Comparison of ENCODE assay signal across 17 cellular contexts in genomic region chr12:54438506-54438905, GRCh38. TPM values are rescaled to one million over a fixed set of nuclear protein-coding genes. Genes with fewer than 3 reads are reported as not detected.
DNase-seq lines count a peak whose midpoint lies in the region; ATAC-seq, FAIRE-seq and TF ChIP-seq lines count a peak whose summit lies in the region.
"Had no signal": no experiment of that assay in that cellular context is flagged by ENCODE, and none has a peak within 500 bp of the region (broad histone marks: within the 10 kb centered on the region; RNA-seq: fewer than 3 reads in every experiment).

No MANE protein-coding gene starts in this region.

- H2BK120ac ChIP-seq in mesendoderm (ENCODE audit: low read depth, low read length) = no peak overlapping the region

- WGBS in K562 (ENCODE audit: insufficient coverage, low coverage, missing lambda C conversion rate) = 7% methylated on average over 1 of the region's 1 CpG
- WGBS in mesendoderm (ENCODE audit: extremely low coverage, insufficient coverage, low lambda C conversion rate) = no CpG with 5 or more reads among the region's 1 CpG
- 75% methylated on average over 1 of the region's 1 CpG for WGBS in thyroid gland, 2 donors
- WGBS in body of pancreas, 2 donors = 70 to 75% methylated on average over 1 of the region's 1 CpG

- H3K4ac ChIP-seq in mesendoderm (ENCODE audit: low read depth, low read length) = no peak overlapping the region

- no peak for TF ChIP-seq RAD21 in K562 (CRISPR knock-in tag; conservative IDR thresholded peaks at IDR 0.05 in 1 of 2, IDR thresholded peaks at IDR 0.05 in 1 of 2)

- peak overlapping the region; percentile 27 for H2BK5ac ChIP-seq in mesendoderm (ENCODE audit: low read length)

- TF ChIP-seq POLR2A in GM12892 (IDR thresholded peaks at IDR 0.05; ENCODE audit: low read depth, low read length) (no peak), K562 (conservative IDR thresholded peaks at IDR 0.05) (no peak), thyroid gland (IDR thresholded peaks at IDR 0.05) (no peak), body of pancreas (IDR thresholded peaks at IDR 0.05) (no peak)

- H2BK15ac ChIP-seq in mesendoderm (replicated peaks; ENCODE audit: low read depth) = peak overlapping the region; percentile 46

- no TSS peak for BruUV-seq in K562 (replicated peaks; lab: Mats Ljungman, UMichigan)

- H4K8ac ChIP-seq in mesendoderm (ENCODE audit: low read depth, low read length) = no peak overlapping the region

- peak overlapping the region; percentile 50 for H3K56ac ChIP-seq in mesendoderm (ENCODE audit: low read length)

- peak overlapping the region; percentile 1 for H2AK5ac ChIP-seq in mesendoderm (ENCODE audit: low read length)

- no peaks in the 10 kb centered on the region for H3K9me3 ChIP-seq in K562 (replicated peaks; ENCODE audit: control insufficient read depth, insufficient read depth, low read depth, low read length)
- H3K9me3 ChIP-seq in thyroid gland = no peaks in the 10 kb centered on the region
- H3K9me3 ChIP-seq in body of pancreas = no peaks in the 10 kb centered on the region

- intact Hi-C loops in K562 (cut with micrococcal nuclease) = loop anchor here (5.0 kb wide), 1 partner anchor 216 kb away; no protein-coding TSS in a partner anchor
- intact Hi-C loops in thyroid gland (cut with DNase I) = loop anchor here (2.0 kb wide), 1 partner anchor 38 kb away; no protein-coding TSS in a partner anchor
- intact Hi-C loops in body of pancreas (cut with DNase I) = loop anchor here (5.0 kb wide), 1 partner anchor 36 kb away; no protein-coding TSS in a partner anchor

- H3K9me1 ChIP-seq in K562 (ENCODE audit: control insufficient read depth, insufficient read depth, low read length) = no peaks in the 10 kb centered on the region

- no peaks in the 10 kb centered on the region for H4K20me1 ChIP-seq in K562 (replicated peaks; ENCODE audit: control insufficient read depth, insufficient read depth, low read length)

- TF ChIP-seq EP300 in K562 (IDR thresholded peaks at IDR 0.05; ENCODE audit: low read length) = no peak

- no peaks in the 10 kb centered on the region for H3K79me1 ChIP-seq in mesendoderm (ENCODE audit: low read length)

- H3K18ac ChIP-seq in mesendoderm (ENCODE audit: low read length) = no peak overlapping the region

- POLR2A ChIA-PET in K562 (lab: Yijun Ruan, JAX) = interaction anchor here (0.6 to 3.7 kb wide), 9 partner anchors 11 to 377 kb away, joined by 3 to 16 read pairs (median 7); no protein-coding TSS in a partner anchor

- in situ Hi-C loops in K562 (cut with MboI) = no loop called here

- H3K4me2 ChIP-seq in K562 (ENCODE audit: insufficient read depth, low read length) (no peak overlapping the region), mesendoderm (ENCODE audit: low read length) (no peak overlapping the region)

- no peaks in the 10 kb centered on the region for H3K79me2 ChIP-seq in K562 (ENCODE audit: control insufficient read depth, insufficient read depth, low read length)
- no peaks in the 10 kb centered on the region for H3K79me2 ChIP-seq in mesendoderm (ENCODE audit: control insufficient read depth, insufficient read depth, low read length)

- no peak for ATAC-seq in K562
- ATAC-seq in body of pancreas = no peak
- ATAC-seq in HG02885 (IDR thresholded peaks at IDR 0.05; ENCODE audit: poor library complexity, unreplicated experiment) = no peak
- ATAC-seq: HepG2 had no signal

- H3K4me3 ChIP-seq in K562 (no peak overlapping the region), mesendoderm (ENCODE audit: low read length) (no peak overlapping the region), thyroid gland (replicated peaks in 1 of 3) (no peak overlapping the region), body of pancreas (no peak overlapping the region)

- H3K27ac ChIP-seq in K562 (ENCODE audit: extremely low read depth, low read depth, low read length) = no peak overlapping the region
- no peak overlapping the region for H3K27ac ChIP-seq in mesendoderm (ENCODE audit: low read depth, low read length)
- peak overlapping the region in 2 of 3 donors; percentile 72 to 75 for H3K27ac ChIP-seq in thyroid gland
- H3K27ac ChIP-seq in body of pancreas = no peak overlapping the region

- H2AFZ ChIP-seq in K562 (ENCODE audit: low read depth, low read length) = no peak overlapping the region

- no peak overlapping the region for H4K5ac ChIP-seq in mesendoderm (ENCODE audit: low read length)

- H3K9ac ChIP-seq in K562 (ENCODE audit: insufficient read depth in 1 of 2, low read depth in 2 of 2, low read length in 2 of 2) (no peak overlapping the region), mesendoderm (ENCODE audit: low read length) (no peak overlapping the region)

- TF ChIP-seq CTCF in K562 (IDR thresholded peaks at IDR 0.05 in 2 of 3, conservative IDR thresholded peaks at IDR 0.05 in 1 of 3; ENCODE audit: insufficient read depth in 2 of 3, low read depth in 1 of 3, low read length in 3 of 3) = no peak
- no peak for TF ChIP-seq CTCF in thyroid gland (IDR thresholded peaks at IDR 0.05)
- TF ChIP-seq CTCF in body of pancreas (IDR thresholded peaks at IDR 0.05) = no peak

- H3K27me3 ChIP-seq in K562 (ENCODE audit: control insufficient read depth in 2 of 2, insufficient read depth in 2 of 2, low read length in 2 of 2) = no peaks in the 10 kb centered on the region
- H3K27me3 ChIP-seq in mesendoderm (ENCODE audit: insufficient read depth, low read length, poor library complexity) = no peaks in the 10 kb centered on the region
- no peaks in the 10 kb centered on the region for H3K27me3 ChIP-seq in thyroid gland
- no peaks in the 10 kb centered on the region for H3K27me3 ChIP-seq in body of pancreas

- DNase-seq in GM12892 (ENCODE audit: insufficient read length) = no peak
- no peak for DNase-seq in K562 (ENCODE audit: extremely low read depth in 1 of 4, low spot score in 3 of 4)
- no peak for DNase-seq in mesendoderm
- no peak for DNase-seq in thyroid gland
- no peak for DNase-seq in body of pancreas
- DNase-seq in UCSD-AML1 (lab: John Stamatoyannopoulos, UW; ENCODE audit: unreplicated experiment) = no peak
- DNase-seq: Calu3; CD4-positive, alpha-beta T cell; DMS 273 treated with DMSO at 0.1 percent for 48 hours; HCEC 1CT; HFFc6 had no signal

- CTCF ChIA-PET in K562 (lab: Yijun Ruan, JAX; ENCODE audit: low intra/inter-chr PET ratio) = interaction anchor here (1.0 to 2.9 kb wide), 5 partner anchors 34 to 88 kb away, joined by 3 to 58 read pairs (median 4); no protein-coding TSS in a partner anchor

- H3K36me3 ChIP-seq in K562 (ENCODE audit: control insufficient read depth, insufficient read depth, low read length) = no peaks in the 10 kb centered on the region
- H3K36me3 ChIP-seq in mesendoderm (ENCODE audit: control insufficient read depth, insufficient read depth, low read length) = no peaks in the 10 kb centered on the region
- H3K36me3 ChIP-seq in thyroid gland = no peaks in the 10 kb centered on the region
- no peaks in the 10 kb centered on the region for H3K36me3 ChIP-seq in body of pancreas (replicated peaks in 1 of 2; ENCODE audit: insufficient read depth in 1 of 2, low read depth in 2 of 2)

- H3K23ac ChIP-seq in mesendoderm (ENCODE audit: low read length) = no peak overlapping the region

- peaks cover 0 to 14% of the 10 kb centered on the region in 2 experiments; a peak in 3 of 5 replicates for H3K4me1 ChIP-seq in K562 (replicated peaks in 1 of 2; ENCODE audit: control insufficient read depth in 2 of 2, insufficient read depth in 2 of 2, low read length in 2 of 2)
- peaks cover 6% of the 10 kb centered on the region for H3K4me1 ChIP-seq in mesendoderm (ENCODE audit: control insufficient read depth, low read depth, low read length)
- peaks cover 18 to 25% of the 10 kb centered on the region in 2 donors for H3K4me1 ChIP-seq in thyroid gland
- peaks cover 7% of the 10 kb centered on the region for H3K4me1 ChIP-seq in body of pancreas

- FAIRE-seq in GM12892 (lab: Jason Lieb, UNC) (peak; percentile 38), K562 (lab: Jason Lieb, UNC) (no peak)
- FAIRE-seq: A204.1, HepG2, HTR-8/SVneo had no signal

RNA-seq across cellular contexts. Expression of gene ITGA5, which starts 19.4 kb away (rescaled TPM):
- 1.8 TPM for polyA plus RNA-seq in GM12892 (2012; ENCODE audit: missing spikeins)
- 326 and 672 TPM in 2 replicates for total RNA-seq in K562 (2011; cell fraction: chromatin; rRNA removed; ENCODE audit: low replicate concordance)
- 425 and 592 TPM in 2 replicates for total RNA-seq in K562 (2011; cell fraction: nucleolus; rRNA removed)
- total RNA-seq in K562 (2011; cell fraction: nucleoplasm; rRNA removed) = 368 and 393 TPM in 2 replicates
- 47.4 and 59.0 TPM in 2 replicates for total RNA-seq in K562 (2014; rRNA removed)
- 41.7 and 49.0 TPM in 2 replicates for total RNA-seq in K562 (2014; rRNA removed; fragmentation: Illumina TruSeq; extraction: Trizol)
- total RNA-seq in K562 (2015; rRNA removed; fragmentation: Illumina TruSeq; extraction: Trizol) = 33.7 and 34.5 TPM in 2 replicates
- 71.0 and 75.2 TPM in 2 replicates for total RNA-seq in K562 (2021)
- 55.5 and 114 TPM in 2 replicates for polyA plus RNA-seq in K562 (2011; rRNA removed)
- 44.7 and 52.4 TPM in 2 replicates for polyA plus RNA-seq in K562 (2011; cell fraction: cytosol; rRNA removed)
- polyA plus RNA-seq in K562 (2011; cell fraction: nucleus; rRNA removed) = 273 and 364 TPM in 2 replicates
- polyA plus RNA-seq in K562 (2012) = 58.8 and 103 TPM in 2 replicates
- 82.1 and 82.8 TPM in 2 replicates for polyA plus RNA-seq in K562 (2014; fragmentation: Illumina TruSeq; extraction: Trizol)
- 1 to 10 TPM; 9.1 to 9.2 TPM for polyA plus RNA-seq in K562 (2014; fragmentation: Nextera tagmentation; extraction: Ambion mirVana)
- polyA plus RNA-seq in K562 (2014; rRNA removed) = 34.0 and 36.0 TPM in 2 replicates
- 104 and 113 TPM in 2 replicates for polyA minus RNA-seq in K562 (2011; rRNA and poly(A)+ RNA removed)
- 72.0 and 119 TPM in 2 replicates for polyA minus RNA-seq in K562 (2011; cell fraction: cytosol; rRNA and poly(A)+ RNA removed)
- 150 and 186 TPM in 2 replicates for polyA minus RNA-seq in K562 (2011; cell fraction: nucleus; rRNA and poly(A)+ RNA removed)
- polyA plus RNA-seq in mesendoderm (2013, experiment 1 of 2) = 39.8 TPM
- polyA plus RNA-seq in mesendoderm (2013, experiment 2 of 2) = 35.6 TPM
- 10 to 100 TPM; 40.3 to 64.5 (median 51.6) TPM for total RNA-seq in thyroid gland
- 10 to 100 TPM; 28.5 to 49.1 TPM for total RNA-seq in body of pancreas

RNA-seq across cellular contexts. Expression of gene GTSF1, which starts 34.9 kb away (rescaled TPM):
- 119 TPM for polyA plus RNA-seq in GM12892 (2012; ENCODE audit: missing spikeins)
- total RNA-seq in K562 (2011; cell fraction: chromatin; rRNA removed; ENCODE audit: low replicate concordance) = 171 and 231 TPM in 2 replicates
- total RNA-seq in K562 (2011; cell fraction: nucleolus; rRNA removed) = 114 and 120 TPM in 2 replicates
- total RNA-seq in K562 (2011; cell fraction: nucleoplasm; rRNA removed) = 142 and 195 TPM in 2 replicates
- 247 and 289 TPM in 2 replicates for total RNA-seq in K562 (2014; rRNA removed)
- total RNA-seq in K562 (2014; rRNA removed; fragmentation: Illumina TruSeq; extraction: Trizol) = 426 and 493 TPM in 2 replicates
- total RNA-seq in K562 (2015; rRNA removed; fragmentation: Illumina TruSeq; extraction: Trizol) = 370 and 390 TPM in 2 replicates
- 275 and 293 TPM in 2 replicates for total RNA-seq in K562 (2021)
- 755 and 772 TPM in 2 replicates for polyA plus RNA-seq in K562 (2011; rRNA removed)
- 401 and 610 TPM in 2 replicates for polyA plus RNA-seq in K562 (2011; cell fraction: cytosol; rRNA removed)
- polyA plus RNA-seq in K562 (2011; cell fraction: nucleus; rRNA removed) = 280 and 410 TPM in 2 replicates
- polyA plus RNA-seq in K562 (2012) = 413 and 440 TPM in 2 replicates
- 506 and 588 TPM in 2 replicates for polyA plus RNA-seq in K562 (2014; fragmentation: Illumina TruSeq; extraction: Trizol)
- polyA plus RNA-seq in K562 (2014; fragmentation: Nextera tagmentation; extraction: Ambion mirVana) = 1,000 to 10,000 TPM; 1,162 to 1,335 TPM
- polyA plus RNA-seq in K562 (2014; rRNA removed) = 490 and 525 TPM in 2 replicates
- polyA minus RNA-seq in K562 (2011; rRNA and poly(A)+ RNA removed) = 316 and 357 TPM in 2 replicates
- 105 and 110 TPM in 2 replicates for polyA minus RNA-seq in K562 (2011; cell fraction: cytosol; rRNA and poly(A)+ RNA removed)
- 61.3 and 121 TPM in 2 replicates for polyA minus RNA-seq in K562 (2011; cell fraction: nucleus; rRNA and poly(A)+ RNA removed)
- polyA plus RNA-seq in mesendoderm (2013, experiment 1 of 2) = 2.7 TPM
- 2.8 TPM for polyA plus RNA-seq in mesendoderm (2013, experiment 2 of 2)
- 1 to 10 TPM in 1 of 4 donors, not detected in 3; 1.3 TPM for total RNA-seq in thyroid gland
- not detected for total RNA-seq in body of pancreas
- total RNA-seq: Daoy, H4, HepG2, HFFc6 had no signal
- polyA plus RNA-seq: HepG2 had no signal

RNA-seq across cellular contexts. Expression of gene ZNF385A, which starts 54.0 kb away (rescaled TPM):
- 1.1 TPM for polyA plus RNA-seq in GM12892 (2012; ENCODE audit: missing spikeins)
- 8.1 and 25.0 TPM in 2 replicates for total RNA-seq in K562 (2011; cell fraction: chromatin; rRNA removed; ENCODE audit: low replicate concordance)
- total RNA-seq in K562 (2011; cell fraction: nucleolus; rRNA removed) = 9.7 and 11.1 TPM in 2 replicates
- 9.7 and 11.8 TPM in 2 replicates for total RNA-seq in K562 (2011; cell fraction: nucleoplasm; rRNA removed)
- total RNA-seq in K562 (2014; rRNA removed) (15.9 and 17.7 TPM in 2 replicates), K562 (2014; rRNA removed; fragmentation: Illumina TruSeq; extraction: Trizol) (3.5 and 3.7 TPM in 2 replicates), K562 (2015; rRNA removed; fragmentation: Illumina TruSeq; extraction: Trizol) (5.9 and 8.7 TPM in 2 replicates), K562 (2021) (96.5 and 111 TPM in 2 replicates), thyroid gland (10 to 100 TPM; 24.2 to 38.9 (median 29.3) TPM), body of pancreas (1 to 10 TPM; 3.1 to 7.3 TPM)
- polyA plus RNA-seq in K562 (2011; rRNA removed) (7.7 and 15.6 TPM in 2 replicates), K562 (2014; fragmentation: Illumina TruSeq; extraction: Trizol) (65.7 and 88.2 TPM in 2 replicates), K562 (2014; fragmentation: Nextera tagmentation; extraction: Ambion mirVana) (1 to 10 TPM; 1.0 TPM), K562 (2014; rRNA removed) (30.3 and 34.6 TPM in 2 replicates)
- 11.8 and 25.5 TPM in 2 replicates for polyA plus RNA-seq in K562 (2011; cell fraction: cytosol; rRNA removed)
- 15.0 and 32.1 TPM in 2 replicates for polyA plus RNA-seq in K562 (2011; cell fraction: nucleus; rRNA removed)
- polyA plus RNA-seq in K562 (2012) = 35.9 and 43.9 TPM in 2 replicates
- 4.7 and 6.3 TPM in 2 replicates for polyA minus RNA-seq in K562 (2011; rRNA and poly(A)+ RNA removed)
- 31.2 and 48.8 TPM in 2 replicates for polyA minus RNA-seq in K562 (2011; cell fraction: cytosol; rRNA and poly(A)+ RNA removed)
- polyA minus RNA-seq in K562 (2011; cell fraction: nucleus; rRNA and poly(A)+ RNA removed) = 6.7 and 8.1 TPM in 2 replicates
- 6.6 TPM for polyA plus RNA-seq in mesendoderm (2013, experiment 1 of 2)
- 6.0 TPM for polyA plus RNA-seq in mesendoderm (2013, experiment 2 of 2)

RNA-seq across cellular contexts. Expression of gene NCKAP1L, which starts 59.0 kb away (rescaled TPM):
- 91.9 TPM for polyA plus RNA-seq in GM12892 (2012; ENCODE audit: missing spikeins)
- 19.1 and 19.6 TPM in 2 replicates for total RNA-seq in K562 (2011; cell fraction: chromatin; rRNA removed; ENCODE audit: low replicate concordance)
- 7.2 and 7.8 TPM in 2 replicates for total RNA-seq in K562 (2011; cell fraction: nucleolus; rRNA removed)
- 10.0 and 15.0 TPM in 2 replicates for total RNA-seq in K562 (2011; cell fraction: nucleoplasm; rRNA removed)
- total RNA-seq in K562 (2014; rRNA removed) (19.3 and 32.9 TPM in 2 replicates), K562 (2014; rRNA removed; fragmentation: Illumina TruSeq; extraction: Trizol) (34.5 and 41.6 TPM in 2 replicates), K562 (2015; rRNA removed; fragmentation: Illumina TruSeq; extraction: Trizol) (48.2 and 53.9 TPM in 2 replicates), K562 (2021) (29.3 and 30.4 TPM in 2 replicates), thyroid gland (10 to 100 TPM in 1 of 4 donors, 1 to 10 TPM in 3; 2.1 to 14.6 (median 7.9) TPM), body of pancreas (1 to 10 TPM; 1.6 to 2.9 TPM)
- polyA plus RNA-seq in K562 (2011; rRNA removed) (19.9 and 70.0 TPM in 2 replicates), K562 (2014; fragmentation: Illumina TruSeq; extraction: Trizol) (29.0 and 30.7 TPM in 2 replicates), K562 (2014; fragmentation: Nextera tagmentation; extraction: Ambion mirVana) (10 to 100 TPM; 12.6 to 29.1 TPM), K562 (2014; rRNA removed) (19.7 and 21.1 TPM in 2 replicates)
- 13.8 and 66.9 TPM in 2 replicates for polyA plus RNA-seq in K562 (2011; cell fraction: cytosol; rRNA removed)
- 17.9 and 90.8 TPM in 2 replicates for polyA plus RNA-seq in K562 (2011; cell fraction: nucleus; rRNA removed)
- 40.5 and 54.5 TPM in 2 replicates for polyA plus RNA-seq in K562 (2012)
- polyA minus RNA-seq in K562 (2011; rRNA and poly(A)+ RNA removed) = 29.9 and 129 TPM in 2 replicates
- 9.1 and 28.6 TPM in 2 replicates for polyA minus RNA-seq in K562 (2011; cell fraction: cytosol; rRNA and poly(A)+ RNA removed)
- polyA minus RNA-seq in K562 (2011; cell fraction: nucleus; rRNA and poly(A)+ RNA removed) = 6.9 and 56.2 TPM in 2 replicates
- 0.06 TPM for polyA plus RNA-seq in mesendoderm (2013, experiment 1 of 2)
- polyA plus RNA-seq in mesendoderm (2013, experiment 2 of 2) = 0.04 TPM
- total RNA-seq: Calu3, HepG2 had no signal
- polyA plus RNA-seq: HepG2 had no signal

Comparison
In these comparisons a context has a peak if more than half of its experiments do, and no peak if none do; other contexts are left out.
1. H3K27ac ChIP-seq: peak in thyroid gland (2 of 3); none in K562 (single experiment), mesendoderm (single experiment) and body of pancreas (0 of 4).
2. RNA of gene GTSF1, which starts 34.9 kb away (total RNA-seq): 114 to 493 TPM in K562; 1.3 TPM in thyroid gland and not detected in body of pancreas; every median in the first group is over 10 times any median in the second.